ENCODE assay signal across 1 cellular context in genomic region chr20:41627611-41628244, GRCh38.
TF ChIP-seq lines count a peak whose summit lies in the region.

No MANE protein-coding gene starts in this region.

TF ChIP-seq in GM12878, 131 proteins besides CTCF, POLR2A, EP300 and RAD21 (continued from another document and continues in another):
- TF ChIP-seq ZBTB33 (IDR thresholded peaks at IDR 0.05) (no peak), CBX5 (IDR thresholded peaks at IDR 0.05; ENCODE audit: low read depth) (peak; percentile 73; the same call in 1 of the 2 replicates), ATF2 (IDR thresholded peaks at IDR 0.05; ENCODE audit: low read length) (0 out of 2 replicates have a peak, but pooled peaks have one; percentile 23), NFXL1 (IDR thresholded peaks at IDR 0.05; ENCODE audit: borderline replicate concordance) (no peak), FOXM1 (IDR thresholded peaks at IDR 0.05; ENCODE audit: low read depth, low read length) (no peak), SMARCA5 (IDR thresholded peaks at IDR 0.05) (no peak), SP1 (IDR thresholded peaks at IDR 0.05; ENCODE audit: low read depth, low read length) (no peak), TAF1 (IDR thresholded peaks at IDR 0.05; ENCODE audit: borderline replicate concordance, low read depth, low read length) (no peak), KDM1A (IDR thresholded peaks at IDR 0.05; ENCODE audit: borderline replicate concordance) (no peak), BHLHE40 (IDR thresholded peaks at IDR 0.05; ENCODE audit: borderline replicate concordance in 1 of 2, low read depth in 2 of 2, low read length in 1 of 2) (peak in 1 of 2 experiments; percentile 42; a peak in 1 of 4 replicates), BCL3 (IDR thresholded peaks at IDR 0.05; ENCODE audit: borderline replicate concordance, insufficient read depth, low read depth, low read length, poor library complexity, severe bottlenecking) (no peak), ATF3 (IDR thresholded peaks at IDR 0.05; ENCODE audit: borderline replicate concordance, extremely low read depth, low read depth, low read length) (no peak), JUNB (IDR thresholded peaks at IDR 0.05) (peak; percentile 53), FOXK2 (IDR thresholded peaks at IDR 0.05) (0 out of 2 replicates have a peak, but pooled peaks have one; percentile 10), IKZF2 (IDR thresholded peaks at IDR 0.05) (0 out of 4 replicates have a peak, but pooled peaks of 1 of the 2 experiments have one; percentile 16), POU2F2 (IDR thresholded peaks at IDR 0.05; ENCODE audit: borderline replicate concordance, low read depth, low read length) (no peak), ZNF207 (IDR thresholded peaks at IDR 0.05; ENCODE audit: borderline replicate concordance) (no peak), NBN (IDR thresholded peaks at IDR 0.05) (0 out of 2 replicates have a peak, but pooled peaks have one; percentile 22), ZZZ3 (IDR thresholded peaks at IDR 0.05; ENCODE audit: control insufficient read depth, insufficient read length, low read depth) (no peak), STAT1 (conservative IDR thresholded peaks at IDR 0.05) (no peak), ZNF592 (IDR thresholded peaks at IDR 0.05) (no peak), ZNF687 (IDR thresholded peaks at IDR 0.05) (no peak), MYB (IDR thresholded peaks at IDR 0.05; ENCODE audit: borderline replicate concordance, low read depth, low read length) (no peak), MYC (IDR thresholded peaks at IDR 0.05; ENCODE audit: insufficient read depth, insufficient read length, insufficient replicate concordance, low read length, severe bottlenecking) (no peak), SREBF1 (IDR thresholded peaks at IDR 0.05; ENCODE audit: low read length) (no peak), EGR1 (IDR thresholded peaks at IDR 0.05; ENCODE audit: borderline replicate concordance in 1 of 2, low read depth in 2 of 2, low read length in 2 of 2) (no peak), IKZF1 (conservative IDR thresholded peaks at IDR 0.05) (no peak), TARDBP (IDR thresholded peaks at IDR 0.05; ENCODE audit: borderline replicate concordance) (no peak), SKIL (IDR thresholded peaks at IDR 0.05; ENCODE audit: low read depth, poor library complexity, severe bottlenecking) (no peak), ESRRA (IDR thresholded peaks at IDR 0.05; ENCODE audit: low read length) (no peak), IRF5 (IDR thresholded peaks at IDR 0.05; ENCODE audit: borderline replicate concordance) (no peak), SMC3 (IDR thresholded peaks at IDR 0.05; ENCODE audit: borderline replicate concordance, low read length) (no peak), REST (IDR thresholded peaks at IDR 0.05; ENCODE audit: low read depth, low read length) (no peak), MLLT1 (IDR thresholded peaks at IDR 0.05) (no peak)
